12 cellular contexts compared by ENCODE assay signal in the genomic region with DNA sequence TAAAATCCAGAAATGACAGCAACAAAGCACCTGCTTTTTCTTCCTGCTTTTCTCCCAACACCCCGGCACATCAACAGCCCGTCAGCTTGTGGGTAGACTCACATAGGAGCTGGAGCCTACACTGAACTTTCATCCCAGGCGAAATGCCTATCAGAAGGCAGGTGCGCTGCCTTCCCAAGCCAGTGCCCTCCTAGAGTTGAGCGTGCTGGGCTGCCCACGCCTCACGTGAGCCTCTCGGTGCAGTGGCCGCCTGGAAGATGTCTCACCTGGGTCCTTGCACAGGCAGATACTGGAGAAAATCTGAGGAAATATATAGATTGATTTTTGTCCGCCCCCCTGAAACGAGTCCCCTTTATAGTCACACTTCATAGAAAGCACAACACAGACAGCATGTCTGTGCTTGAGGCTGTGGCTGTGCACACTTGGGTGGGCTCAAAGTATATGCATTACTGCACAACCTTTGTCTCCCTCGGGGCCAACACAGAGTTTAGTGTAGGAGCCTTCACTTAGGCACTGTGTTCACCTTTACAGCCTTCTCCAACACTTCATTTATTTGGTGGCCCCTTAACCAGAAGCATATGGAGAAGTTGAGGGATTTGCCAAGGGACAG.
DNase-seq lines count a peak whose midpoint lies in the region; ATAC-seq and TF ChIP-seq lines count a peak whose summit lies in the region.
"Had no signal": no experiment of that assay in that cellular context is flagged by ENCODE, and none has a peak within 500 bp of the region (broad histone marks: within the 10 kb centered on the region; RNA-seq: fewer than 3 reads in every experiment).

No MANE protein-coding gene starts in this region.

- intact Hi-C loops in activated CD4-positive, alpha-beta T cell treated with anti-CD3 and anti-CD28 coated beads, Interleukin-2, amount 10 ng/mL, durations not matched to agents 24 days and 14 days (cut with micrococcal nuclease): loop anchor here (10.0 kb wide), 1 partner anchor 337 kb away; no protein-coding TSS in a partner anchor
- intact Hi-C loops in activated CD4-positive, alpha-beta T cell treated with anti-CD3 and anti-CD28 coated beads for 36 hours (cut with DNase I, micrococcal nuclease): no loop called here
- intact Hi-C loops in activated CD8-positive, alpha-beta T cell treated with anti-CD3 and anti-CD28 coated beads for 36 hours (cut with micrococcal nuclease): loop anchor here (10.0 kb wide), 1 partner anchor 107 kb away; no protein-coding TSS in a partner anchor

- H3K36me3 Mint-ChIP-seq in activated CD4-positive, alpha-beta T cell treated with anti-CD3 and anti-CD28 coated beads, Interleukin-2, amount 10 ng/mL, durations not matched to agents 24 days and 14 days (ENCODE audit: low read depth): peaks cover 2% of the 10 kb centered on the region
- H3K36me3 Mint-ChIP-seq in activated CD4-positive, alpha-beta T cell treated with anti-CD3 and anti-CD28 coated beads for 36 hours (ENCODE audit: low read depth): no peaks in the 10 kb centered on the region
- no peaks in the 10 kb centered on the region for H3K36me3 Mint-ChIP-seq in activated CD8-positive, alpha-beta T cell treated with anti-CD3 and anti-CD28 coated beads for 36 hours (ENCODE audit: low read depth)
- H3K36me3 Mint-ChIP-seq in stimulated activated effector memory CD8-positive, alpha-beta T cell treated with anti-CD3 and anti-CD28 coated beads, Interleukin-12 subunit alpha, Interleukin-12 subunit beta, amount 100 ng/mL, for 72 hours: peaks cover 22% of the 10 kb centered on the region

- POLR2A ChIA-PET in activated CD4-positive, alpha-beta T cell treated with anti-CD3 and anti-CD28 coated beads for 36 hours (lab: Charles Lee): no interaction called here
- POLR2A ChIA-PET in activated CD8-positive, alpha-beta T cell treated with anti-CD3 and anti-CD28 coated beads for 36 hours (lab: Charles Lee): no interaction called here

- no peak for DNase-seq in activated CD4-positive, alpha-beta T cell treated with anti-CD3 and anti-CD28 coated beads, Interleukin-2, amount 10 ng/mL, durations not matched to agents 24 days and 14 days
- no peak for DNase-seq in activated CD4-positive, alpha-beta T cell treated with anti-CD3 and anti-CD28 coated beads for 36 hours
- no peak for DNase-seq in activated CD8-positive, alpha-beta T cell treated with anti-CD3 and anti-CD28 coated beads for 36 hours
- DNase-seq in fibroblast of peridontal ligament (ENCODE audit: extremely low read depth): peak; percentile 26
- DNase-seq in stimulated activated effector memory CD8-positive, alpha-beta T cell treated with anti-CD3 and anti-CD28 coated beads, Interleukin-12 subunit alpha, Interleukin-12 subunit beta, amount 100 ng/mL, for 72 hours (ENCODE audit: low spot score in 2 of 2): no peak
- DNase-seq in central memory CD4-positive, alpha-beta T cell: no peak
- no peak for DNase-seq in putamen (ENCODE audit: low spot score)
- no peak for DNase-seq in NCI-H446 (lab: John Stamatoyannopoulos, UW)
- DNase-seq: DMS 273 treated with DMSO at 0.1 percent for 48 hours, NCI-H2081, NCI-H82 had no signal

- no peak overlapping the region for H3K4me3 Mint-ChIP-seq in activated CD4-positive, alpha-beta T cell treated with anti-CD3 and anti-CD28 coated beads, Interleukin-2, amount 10 ng/mL, durations not matched to agents 24 days and 14 days
- no peak overlapping the region for H3K4me3 Mint-ChIP-seq in activated CD4-positive, alpha-beta T cell treated with anti-CD3 and anti-CD28 coated beads for 36 hours
- H3K4me3 Mint-ChIP-seq in activated CD8-positive, alpha-beta T cell treated with anti-CD3 and anti-CD28 coated beads for 36 hours: no peak overlapping the region
- peak overlapping the region; percentile 93 for H3K4me3 Mint-ChIP-seq in stimulated activated effector memory CD8-positive, alpha-beta T cell treated with anti-CD3 and anti-CD28 coated beads, Interleukin-12 subunit alpha, Interleukin-12 subunit beta, amount 100 ng/mL, for 72 hours
- H3K4me3 Mint-ChIP-seq: type B pancreatic cell had no signal

- TF ChIP-seq CTCF in activated CD8-positive, alpha-beta T cell treated with anti-CD3 and anti-CD28 coated beads for 36 hours (IDR thresholded peaks at IDR 0.05): no peak

- CTCF ChIA-PET in activated CD4-positive, alpha-beta T cell treated with anti-CD3 and anti-CD28 coated beads for 36 hours (lab: Charles Lee): no interaction called here
- CTCF ChIA-PET in activated CD8-positive, alpha-beta T cell treated with anti-CD3 and anti-CD28 coated beads for 36 hours (lab: Charles Lee): no interaction called here

- H3K27ac Mint-ChIP-seq in activated CD4-positive, alpha-beta T cell treated with anti-CD3 and anti-CD28 coated beads, Interleukin-2, amount 10 ng/mL, durations not matched to agents 24 days and 14 days: peak overlapping the region; percentile 53
- no peak overlapping the region for H3K27ac Mint-ChIP-seq in activated CD4-positive, alpha-beta T cell treated with anti-CD3 and anti-CD28 coated beads for 36 hours
- H3K27ac Mint-ChIP-seq in activated CD8-positive, alpha-beta T cell treated with anti-CD3 and anti-CD28 coated beads for 36 hours: peak overlapping the region; percentile 83
- peak overlapping the region; percentile 99 for H3K27ac Mint-ChIP-seq in stimulated activated effector memory CD8-positive, alpha-beta T cell treated with anti-CD3 and anti-CD28 coated beads, Interleukin-12 subunit alpha, Interleukin-12 subunit beta, amount 100 ng/mL, for 72 hours

- no peaks in the 10 kb centered on the region for H3K27me3 Mint-ChIP-seq in activated CD4-positive, alpha-beta T cell treated with anti-CD3 and anti-CD28 coated beads, Interleukin-2, amount 10 ng/mL, durations not matched to agents 24 days and 14 days
- H3K27me3 Mint-ChIP-seq in activated CD4-positive, alpha-beta T cell treated with anti-CD3 and anti-CD28 coated beads for 36 hours: no peaks in the 10 kb centered on the region
- no peaks in the 10 kb centered on the region for H3K27me3 Mint-ChIP-seq in activated CD8-positive, alpha-beta T cell treated with anti-CD3 and anti-CD28 coated beads for 36 hours
- H3K27me3 Mint-ChIP-seq: type B pancreatic cell had no signal

- H3K9me3 Mint-ChIP-seq in activated CD4-positive, alpha-beta T cell treated with anti-CD3 and anti-CD28 coated beads, Interleukin-2, amount 10 ng/mL, durations not matched to agents 24 days and 14 days: no peaks in the 10 kb centered on the region
- H3K9me3 Mint-ChIP-seq in activated CD4-positive, alpha-beta T cell treated with anti-CD3 and anti-CD28 coated beads for 36 hours (ENCODE audit: low read depth): no peaks in the 10 kb centered on the region
- H3K9me3 Mint-ChIP-seq in activated CD8-positive, alpha-beta T cell treated with anti-CD3 and anti-CD28 coated beads for 36 hours: no peaks in the 10 kb centered on the region
- H3K9me3 Mint-ChIP-seq in stimulated activated effector memory CD8-positive, alpha-beta T cell treated with anti-CD3 and anti-CD28 coated beads, Interleukin-12 subunit alpha, Interleukin-12 subunit beta, amount 100 ng/mL, for 72 hours: no peaks in the 10 kb centered on the region
- H3K9me3 Mint-ChIP-seq: type B pancreatic cell had no signal

- ATAC-seq in activated CD4-positive, alpha-beta T cell treated with anti-CD3 and anti-CD28 coated beads for 36 hours: no peak
- no peak for ATAC-seq in activated CD8-positive, alpha-beta T cell treated with anti-CD3 and anti-CD28 coated beads for 36 hours
- no peak for ATAC-seq in stimulated activated effector memory CD8-positive, alpha-beta T cell treated with anti-CD3 and anti-CD28 coated beads, Interleukin-12 subunit alpha, Interleukin-12 subunit beta, amount 100 ng/mL, for 72 hours

- H3K4me1 Mint-ChIP-seq in activated CD4-positive, alpha-beta T cell treated with anti-CD3 and anti-CD28 coated beads, Interleukin-2, amount 10 ng/mL, durations not matched to agents 24 days and 14 days: peaks cover 61% of the 10 kb centered on the region
- peaks cover 80% of the 10 kb centered on the region for H3K4me1 Mint-ChIP-seq in activated CD4-positive, alpha-beta T cell treated with anti-CD3 and anti-CD28 coated beads for 36 hours
- H3K4me1 Mint-ChIP-seq in activated CD8-positive, alpha-beta T cell treated with anti-CD3 and anti-CD28 coated beads for 36 hours (ENCODE audit: low read depth): peaks cover 81% of the 10 kb centered on the region
- H3K4me1 Mint-ChIP-seq in stimulated activated effector memory CD8-positive, alpha-beta T cell treated with anti-CD3 and anti-CD28 coated beads, Interleukin-12 subunit alpha, Interleukin-12 subunit beta, amount 100 ng/mL, for 72 hours: peaks cover 95% of the 10 kb centered on the region

Comparison
In these comparisons a context has a peak if more than half of its experiments do, and no peak if none do; other contexts are left out.
1. intact Hi-C loops: an anchor here in activated CD4-positive, alpha-beta T cell treated with anti-CD3 and anti-CD28 coated beads, Interleukin-2, amount 10 ng/mL, durations not matched to agents 24 days and 14 days (10.0 kb wide) and activated CD8-positive, alpha-beta T cell treated with anti-CD3 and anti-CD28 coated beads for 36 hours (10.0 kb wide); none called in activated CD4-positive, alpha-beta T cell treated with anti-CD3 and anti-CD28 coated beads for 36 hours.